ENCODE assay signal across 9 cellular contexts in genomic region chr1:39270368-39270767, GRCh38.
DNase-seq lines count a peak whose midpoint lies in the region; ATAC-seq and TF ChIP-seq lines count a peak whose summit lies in the region.
"Had no signal": no experiment of that assay in that cellular context is flagged by ENCODE, and none has a peak within 500 bp of the region (broad histone marks: within the 10 kb centered on the region; RNA-seq: fewer than 3 reads in every experiment).

No MANE protein-coding gene starts in this region.

- H3K27me3 Mint-ChIP-seq in T-helper 2 cell treated with Interferon-gamma antibody and Interleukin-4, amounts not matched to agents 5 μg/mL and 100 μg/mL, for 36 hours (ENCODE audit: low read depth), result no peaks in the 10 kb centered on the region
- H3K27me3 Mint-ChIP-seq in activated CD8-positive, alpha-beta T cell treated with anti-CD3 and anti-CD28 coated beads, Interleukin-2, amount 10 ng/mL, durations not matched to agents 7 days and 5 days (ENCODE audit: low read depth), result no peaks in the 10 kb centered on the region
- H3K27me3 Mint-ChIP-seq in glutamatergic neuron (ENCODE audit: unreplicated experiment), result peaks cover 7% of the 10 kb centered on the region

- POLR2A ChIA-PET in activated CD8-positive, alpha-beta T cell treated with anti-CD3 and anti-CD28 coated beads, Interleukin-2, amount 10 ng/mL, durations not matched to agents 7 days and 5 days (lab: Charles Lee), result interaction anchor here (1.3 kb wide), 1 partner anchor 78 kb away, joined by 3 read pairs; no protein-coding TSS in a partner anchor

- no peak for ATAC-seq in activated CD8-positive, alpha-beta T cell treated with anti-CD3 and anti-CD28 coated beads, Interleukin-2, amount 10 ng/mL, durations not matched to agents 7 days and 5 days

- no peaks in the 10 kb centered on the region for H3K36me3 ChIP-seq in stomach smooth muscle (ENCODE audit: control insufficient read depth in 2 of 2, insufficient read depth in 2 of 2, low read length in 2 of 2)
- H3K36me3 ChIP-seq: BE2C had no signal

- DNase-seq in T-helper 2 cell treated with Interferon-gamma antibody and Interleukin-4, amounts not matched to agents 5 μg/mL and 100 μg/mL, for 36 hours (ENCODE audit: low spot score), result no peak
- no peak for DNase-seq in T-helper 2 cell
- no peak for DNase-seq in activated CD8-positive, alpha-beta T cell treated with anti-CD3 and anti-CD28 coated beads, Interleukin-2, amount 10 ng/mL, durations not matched to agents 7 days and 5 days
- no peak for DNase-seq in glutamatergic neuron
- DNase-seq in GM10266 (ENCODE audit: extremely low spot score), result no peak
- no peak for DNase-seq in T-helper 9 cell
- DNase-seq in GF-D8 (lab: John Stamatoyannopoulos, UW), result no peak
- DNase-seq: BE2C had no signal

- CTCF ChIA-PET in activated CD8-positive, alpha-beta T cell treated with anti-CD3 and anti-CD28 coated beads, Interleukin-2, amount 10 ng/mL, durations not matched to agents 7 days and 5 days (lab: Charles Lee), result interaction anchor here (1.1 to 18.6 kb wide), 3 partner anchors 12 to 171 kb away, joined by 5 to 517 read pairs (median 30); no protein-coding TSS in a partner anchor

- H3K36me3 Mint-ChIP-seq in T-helper 2 cell treated with Interferon-gamma antibody and Interleukin-4, amounts not matched to agents 5 μg/mL and 100 μg/mL, for 36 hours (ENCODE audit: low read depth), result peaks cover 34% of the 10 kb centered on the region
- peaks cover 28% of the 10 kb centered on the region for H3K36me3 Mint-ChIP-seq in activated CD8-positive, alpha-beta T cell treated with anti-CD3 and anti-CD28 coated beads, Interleukin-2, amount 10 ng/mL, durations not matched to agents 7 days and 5 days (ENCODE audit: low read depth)
- no peaks in the 10 kb centered on the region for H3K36me3 Mint-ChIP-seq in glutamatergic neuron (ENCODE audit: unreplicated experiment)

- peaks cover 59% of the 10 kb centered on the region for H3K4me1 Mint-ChIP-seq in T-helper 2 cell treated with Interferon-gamma antibody and Interleukin-4, amounts not matched to agents 5 μg/mL and 100 μg/mL, for 36 hours (ENCODE audit: low read depth)
- H3K4me1 Mint-ChIP-seq in activated CD8-positive, alpha-beta T cell treated with anti-CD3 and anti-CD28 coated beads, Interleukin-2, amount 10 ng/mL, durations not matched to agents 7 days and 5 days (ENCODE audit: low read depth), result peaks cover 44% of the 10 kb centered on the region
- peaks cover 70% of the 10 kb centered on the region for H3K4me1 Mint-ChIP-seq in glutamatergic neuron (ENCODE audit: low read depth, unreplicated experiment)

- H3K27ac ChIP-seq in stomach smooth muscle (ENCODE audit: low read length), result peak overlapping the region; percentile 84

- H3K9me3 Mint-ChIP-seq in T-helper 2 cell treated with Interferon-gamma antibody and Interleukin-4, amounts not matched to agents 5 μg/mL and 100 μg/mL, for 36 hours, result no peaks in the 10 kb centered on the region
- no peaks in the 10 kb centered on the region for H3K9me3 Mint-ChIP-seq in activated CD8-positive, alpha-beta T cell treated with anti-CD3 and anti-CD28 coated beads, Interleukin-2, amount 10 ng/mL, durations not matched to agents 7 days and 5 days (ENCODE audit: insufficient read depth)
- H3K9me3 Mint-ChIP-seq in glutamatergic neuron (ENCODE audit: unreplicated experiment), result peaks cover 23% of the 10 kb centered on the region

- peak overlapping the region in 1 of 2 donors; percentile 6 for H3K9ac ChIP-seq in stomach smooth muscle (ENCODE audit: low read length in 2 of 2)

- no peaks in the 10 kb centered on the region for H3K9me3 ChIP-seq in stomach smooth muscle (ENCODE audit: control insufficient read depth in 2 of 2, low read length in 2 of 2)
- H3K9me3 ChIP-seq: BE2C had no signal

- peak overlapping the region; percentile 69 to 76 for H3K4me3 ChIP-seq in stomach smooth muscle (ENCODE audit: low read length in 2 of 2)

- H3K27ac Mint-ChIP-seq in T-helper 2 cell treated with Interferon-gamma antibody and Interleukin-4, amounts not matched to agents 5 μg/mL and 100 μg/mL, for 36 hours, result peak overlapping the region; percentile 7
- peak overlapping the region; percentile 12 for H3K27ac Mint-ChIP-seq in activated CD8-positive, alpha-beta T cell treated with anti-CD3 and anti-CD28 coated beads, Interleukin-2, amount 10 ng/mL, durations not matched to agents 7 days and 5 days
- peak overlapping the region; percentile 90 for H3K27ac Mint-ChIP-seq in glutamatergic neuron (ENCODE audit: unreplicated experiment)

- no peak for TF ChIP-seq CTCF in glutamatergic neuron (IDR thresholded peaks at IDR 0.05; ENCODE audit: partially characterized antibody, unreplicated experiment)
- TF ChIP-seq CTCF in GM10266 (IDR thresholded peaks at IDR 0.05; ENCODE audit: control insufficient read depth, insufficient read depth, low read depth, missing control alignments), result no peak

- no peaks in the 10 kb centered on the region for H3K27me3 ChIP-seq in stomach smooth muscle (ENCODE audit: control insufficient read depth in 1 of 2, insufficient read depth in 2 of 2, low read length in 2 of 2)
- H3K27me3 ChIP-seq: BE2C had no signal

- peaks cover 52% of the 10 kb centered on the region for H3K4me1 ChIP-seq in stomach smooth muscle (ENCODE audit: control insufficient read depth, insufficient read depth, low read length)
- H3K4me1 ChIP-seq: BE2C had no signal

- H3K4me3 Mint-ChIP-seq in T-helper 2 cell treated with Interferon-gamma antibody and Interleukin-4, amounts not matched to agents 5 μg/mL and 100 μg/mL, for 36 hours, result peak overlapping the region; percentile 2
- H3K4me3 Mint-ChIP-seq in activated CD8-positive, alpha-beta T cell treated with anti-CD3 and anti-CD28 coated beads, Interleukin-2, amount 10 ng/mL, durations not matched to agents 7 days and 5 days, result no peak overlapping the region
- peak overlapping the region; percentile 77 for H3K4me3 Mint-ChIP-seq in glutamatergic neuron (ENCODE audit: unreplicated experiment)

Comparison
In these comparisons a context has a peak if more than half of its experiments do, and no peak if none do; other contexts are left out.
1. H3K27ac Mint-ChIP-seq: peak in every context shown above with its lines; median percentile 90 in glutamatergic neuron; 12 in activated CD8-positive, alpha-beta T cell treated with anti-CD3 and anti-CD28 coated beads, Interleukin-2, amount 10 ng/mL, durations not matched to agents 7 days and 5 days; 7 in T-helper 2 cell treated with Interferon-gamma antibody and Interleukin-4, amounts not matched to agents 5 μg/mL and 100 μg/mL, for 36 hours.